ENCODE assay signal across 20 cellular contexts in genomic region chr5:114377050-114377844, GRCh38. TPM values are rescaled to one million over a fixed set of nuclear protein-coding genes. Genes with fewer than 3 reads are reported as not detected.
"Had no signal": no experiment of that assay in that cellular context is flagged by ENCODE, and none has a peak within 500 bp of the region (broad histone marks: within the 10 kb centered on the region; RNA-seq: fewer than 3 reads in every experiment).

No MANE protein-coding gene starts in this region.

- H3K4me1 Mint-ChIP-seq: immature natural killer cell, natural killer cell, neural crest cell had no signal

- H3K27me3 Mint-ChIP-seq: effector memory CD8-positive, alpha-beta T cell; type B pancreatic cell had no signal

- H3K4me3 ChIP-seq: dorsolateral prefrontal cortex, esophagus squamous epithelium, gastroesophageal sphincter, left ventricle myocardium inferior, right atrium auricular region, smooth muscle cell, suprapubic skin, thyroid gland had no signal

- H3K36me3 ChIP-seq: esophagus squamous epithelium, gastroesophageal sphincter, left ventricle myocardium inferior, right atrium auricular region, suprapubic skin, thyroid gland had no signal

- H3K27ac ChIP-seq: epithelial cell of prostate, esophagus squamous epithelium, gastroesophageal sphincter, left ventricle myocardium inferior, right atrium auricular region, suprapubic skin, thyroid gland had no signal

- H3K27me3 ChIP-seq: dorsolateral prefrontal cortex, esophagus squamous epithelium, gastroesophageal sphincter, right atrium auricular region, suprapubic skin, thyroid gland had no signal

- H3K4me3 Mint-ChIP-seq: effector memory CD8-positive, alpha-beta T cell; immature natural killer cell; natural killer cell; neural crest cell; type B pancreatic cell had no signal

- H3K9me3 ChIP-seq: esophagus squamous epithelium, gastroesophageal sphincter, left ventricle myocardium inferior, right atrium auricular region, suprapubic skin, thyroid gland had no signal

- H3K36me3 Mint-ChIP-seq: immature natural killer cell, natural killer cell, type B pancreatic cell had no signal

- H3K4me1 ChIP-seq: esophagus squamous epithelium, gastroesophageal sphincter, left ventricle myocardium inferior, right atrium auricular region, suprapubic skin, thyroid gland had no signal

- DNase-seq: cortex of kidney; dorsolateral prefrontal cortex; effector memory CD8-positive, alpha-beta T cell; esophagus squamous epithelium; foreskin fibroblast; immature natural killer cell; left ventricle myocardium inferior; mammary epithelial cell; natural killer cell; stimulated activated CD4-positive, alpha-beta T cell treated with anti-CD3 and anti-CD28 coated beads, Interleukin-2, amount 100 ng/mL, for 48 hours; stimulated activated naive CD8-positive, alpha-beta T cell treated with anti-CD3 and anti-CD28 coated beads, Interleukin-15, Interleukin-2, amounts not matched to agents 100 U/mL and 50 U/mL, for 24 hours; thyroid gland had no signal

- H3K9me3 Mint-ChIP-seq: neural crest cell, type B pancreatic cell had no signal

- H3K27ac Mint-ChIP-seq: effector memory CD8-positive, alpha-beta T cell; immature natural killer cell; natural killer cell; type B pancreatic cell had no signal

RNA-seq across cellular contexts. Expression of gene KCNN2, which starts 15.4 kb away (rescaled TPM):
- total RNA-seq: mammary epithelial cell, myocyte, natural killer cell had no signal
